In the genomic region with DNA sequence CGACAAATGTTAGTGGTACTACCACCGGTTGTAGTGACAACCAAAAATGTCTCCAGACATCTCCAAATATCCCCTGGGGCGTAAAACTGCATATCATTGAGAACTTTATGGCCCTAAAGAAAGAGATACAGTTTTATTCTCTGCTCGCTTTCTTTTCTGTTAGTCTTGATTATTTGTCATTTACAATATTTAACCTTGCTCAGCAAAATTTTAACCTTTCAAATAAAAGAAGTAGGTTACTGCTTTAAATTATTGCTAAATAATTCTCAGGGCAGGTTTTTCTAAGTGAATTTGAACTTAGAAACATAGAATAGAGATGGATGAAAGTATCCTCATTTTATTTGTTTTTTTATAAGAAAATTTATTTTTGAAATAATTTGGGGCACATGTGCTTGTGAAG, we compare ENCODE assay signal across 26 cellular contexts.
DNase-seq lines count a peak whose midpoint lies in the region; ATAC-seq, FAIRE-seq and TF ChIP-seq lines count a peak whose summit lies in the region.
"Had no signal": no experiment of that assay in that cellular context is flagged by ENCODE, and none has a peak within 500 bp of the region (broad histone marks: within the 10 kb centered on the region; RNA-seq: fewer than 3 reads in every experiment).

No MANE protein-coding gene starts in this region.

- TF ChIP-seq CTCF in HepG2 (CRISPR knock-in tag; IDR thresholded peaks at IDR 0.05) (no peak), right lobe of liver (IDR thresholded peaks at IDR 0.05) (no peak), IMR-90 (conservative IDR thresholded peaks at IDR 0.05; ENCODE audit: low read depth, low read length) (no peak), H1 (IDR thresholded peaks at IDR 0.05; ENCODE audit: control extremely low read depth in 1 of 3, insufficient read depth in 1 of 3, low read depth in 1 of 3, low read length in 3 of 3) (no peak)

- no peak overlapping the region for H2BK120ac ChIP-seq in IMR-90 (ENCODE audit: low read depth, low read length)
- no peak overlapping the region for H2BK120ac ChIP-seq in H1 (replicated peaks; ENCODE audit: low read depth, low read length)

- 98% methylated on average over 4 of the region's 4 CpGs for WGBS in HepG2 (ENCODE audit: low lambda C conversion rate)
- 92% methylated on average over 4 of the region's 4 CpGs for WGBS in right lobe of liver (ENCODE audit: insufficient coverage, low coverage, low lambda C conversion rate, missing lambda C conversion rate)
- no CpG with 5 or more reads among the region's 4 CpGs for WGBS in IMR-90 (ENCODE audit: extremely low coverage in 2 of 2, insufficient read length in 1 of 2), 2 experiments
- WGBS in H1 (ENCODE audit: extremely low coverage in 1 of 2, insufficient coverage in 1 of 2, insufficient read length in 1 of 2, insufficient replicate concordance in 2 of 2, low coverage in 1 of 2, low lambda C conversion rate in 2 of 2, missing lambda C conversion rate in 1 of 2), 2 experiments = 90% methylated on average over 4 of the region's 4 CpGs; no CpG with 5 or more reads in 1 of the 2 experiments

- DNase-seq in HepG2 (ENCODE audit: low spot score) = no peak
- DNase-seq in right lobe of liver = no peak
- DNase-seq in IMR-90 = no peak
- no peak for DNase-seq in H1 (ENCODE audit: low read depth in 1 of 2, low spot score in 2 of 2)
- peak; percentile 5 for DNase-seq in superior temporal gyrus (ENCODE audit: extremely low spot score)
- DNase-seq in COLO829 (ENCODE audit: low spot score) = no peak
- no peak for DNase-seq in T-helper 2 cell
- no peak for DNase-seq in HAP-1 (ENCODE audit: low spot score in 2 of 2)
- DNase-seq: ACHN; BE2C; C1 segment of cervical spinal cord; CD4-positive, alpha-beta memory T cell; CD4-positive, CD25-positive, alpha-beta regulatory T cell; COR-L47; DMS 273 treated with DMSO at 0.1 percent for 48 hours; DMS153; DMS53; DMS79; DND-41; EL; GDM1 had no signal

- H3K79me2 ChIP-seq in HepG2 (ENCODE audit: insufficient read depth, low read length) (no peaks in the 10 kb centered on the region), H1 (ENCODE audit: control insufficient read depth in 1 of 2, insufficient read depth in 2 of 2, low read length in 2 of 2) (no peaks in the 10 kb centered on the region)

- H4K8ac ChIP-seq in IMR-90 (ENCODE audit: low read depth in 2 of 2, low read length in 2 of 2) (no peak overlapping the region), H1 (ENCODE audit: extremely low read depth, insufficient read depth, low read length) (no peak overlapping the region)

- H4K20me1 ChIP-seq in HepG2 (ENCODE audit: insufficient read depth, low read length) = no peaks in the 10 kb centered on the region
- H4K20me1 ChIP-seq in IMR-90 (ENCODE audit: insufficient read depth, low read length) = peaks cover 5% of the 10 kb centered on the region
- H4K20me1 ChIP-seq in H1 (replicated peaks in 1 of 2; ENCODE audit: control insufficient read depth in 1 of 2, insufficient read depth in 2 of 2, low read length in 2 of 2) = no peaks in the 10 kb centered on the region
- H4K20me1 ChIP-seq: BLaER1 had no signal

- no peak overlapping the region for H2BK20ac ChIP-seq in IMR-90 (ENCODE audit: low read depth, low read length)
- no peak overlapping the region for H2BK20ac ChIP-seq in H1 (ENCODE audit: low read length)

- FAIRE-seq in HepG2 (lab: Jason Lieb, UNC) (no peak), H1 (lab: Jason Lieb, UNC) (no peak)
- FAIRE-seq: GM12878, GM12892, GM18507 had no signal

- H3K9ac ChIP-seq in HepG2 (ENCODE audit: insufficient read depth, low read depth, low read length) = no peak overlapping the region
- no peak overlapping the region for H3K9ac ChIP-seq in IMR-90 (ENCODE audit: low read depth, low read length)
- no peak overlapping the region for H3K9ac ChIP-seq in H1 (replicated peaks in 1 of 4; ENCODE audit: extremely low read depth in 1 of 4, low read depth in 3 of 4, low read length in 3 of 4)
- H3K9ac ChIP-seq: BLaER1 had no signal

- POLR2A ChIA-PET in HepG2 (lab: Yijun Ruan, JAX) = no interaction called here
- POLR2A ChIA-PET in IMR-90 (lab: Charles Lee; ENCODE audit: unreplicated experiment) = no interaction called here
- POLR2A ChIA-PET in H1 (lab: Charles Lee; ENCODE audit: partially characterized antibody) = no interaction called here

- dilution Hi-C loops in IMR-90 (cut with HindIII; ENCODE audit: low sequenced_read_pairs, unreplicated experiment) = no loop called here

- in situ Hi-C loops in HepG2 (cut with HindIII; ENCODE audit: extremely low pct_ligation_motif_present, low pct_unique_long_range_greater_than_20kb) = no loop called here
- in situ Hi-C loops in IMR-90 (cut with MboI; ENCODE audit: low sequenced_read_pairs) = no loop called here
- in situ Hi-C loops in HAP-1 (cut with MboI; ENCODE audit: low sequenced_read_pairs) = no loop called here

- H3K4me1 ChIP-seq in HepG2 (ENCODE audit: insufficient read depth, low read length) (no peaks in the 10 kb centered on the region), right lobe of liver (no peaks in the 10 kb centered on the region), IMR-90 (ENCODE audit: control insufficient read depth, insufficient read depth, low read length) (peaks cover 2% of the 10 kb centered on the region; the same call in 1 of the 2 replicates), H1 (replicated peaks in 1 of 4; ENCODE audit: control insufficient read depth in 3 of 4, insufficient read depth in 4 of 4, low read length in 3 of 4) (no peaks in the 10 kb centered on the region), HAP-1 (no peaks in the 10 kb centered on the region)
- H3K4me1 ChIP-seq: BLaER1 had no signal

- H2BK5ac ChIP-seq in IMR-90 (ENCODE audit: low read depth, low read length, poor library complexity, severe bottlenecking) = no peak overlapping the region
- no peak overlapping the region for H2BK5ac ChIP-seq in H1 (ENCODE audit: low read depth, low read length)

- H2AK9ac ChIP-seq in IMR-90 (replicated peaks; ENCODE audit: low read depth, low read length, poor library complexity) = no peak overlapping the region

- no peak overlapping the region for H2BK12ac ChIP-seq in H1 (ENCODE audit: low read depth, low read length)

- CTCF ChIA-PET in HepG2 (lab: Yijun Ruan, JAX; ENCODE audit: low intra/inter-chr PET ratio, low total read pairs) (no interaction called here), IMR-90 (lab: Yijun Ruan, JAX) (no interaction called here), H1 (lab: Charles Lee; ENCODE audit: partially characterized antibody) (no interaction called here)

- H3K18ac ChIP-seq in IMR-90 (ENCODE audit: low read depth, low read length) = no peak overlapping the region
- no peak overlapping the region for H3K18ac ChIP-seq in H1 (ENCODE audit: extremely low read depth, low read length)

- H3K23me2 ChIP-seq in H1 (ENCODE audit: low read depth, low read length) = no peaks in the 10 kb centered on the region

- no peak overlapping the region for H3K4ac ChIP-seq in IMR-90 (ENCODE audit: low read depth, low read length)
- no peak overlapping the region for H3K4ac ChIP-seq in H1 (replicated peaks; ENCODE audit: insufficient read length, low read depth, low read length)

- H3K4me3 ChIP-seq in HepG2 (replicated peaks in 1 of 3; ENCODE audit: insufficient read depth in 1 of 3, low read depth in 2 of 3, low read length in 3 of 3) = no peak overlapping the region
- no peak overlapping the region for H3K4me3 ChIP-seq in right lobe of liver
- H3K4me3 ChIP-seq in IMR-90 (ENCODE audit: insufficient read depth, low read depth, low read length) = no peak overlapping the region
- H3K4me3 ChIP-seq in H1 (ENCODE audit: extremely low read depth in 1 of 4, insufficient read depth in 2 of 4, low read depth in 3 of 4, low read length in 4 of 4) = no peak overlapping the region
- no peak overlapping the region for H3K4me3 ChIP-seq in HAP-1
- H3K4me3 ChIP-seq: BLaER1, GM12878 had no signal

- H3K27ac ChIP-seq in HepG2 (ENCODE audit: extremely low read length, insufficient read depth, low read length) (no peak overlapping the region), right lobe of liver (no peak overlapping the region), IMR-90 (ENCODE audit: insufficient read depth, low read length) (no peak overlapping the region), H1 (ENCODE audit: low read depth, low read length) (no peak overlapping the region)
- H3K27ac ChIP-seq: 22Rv1, BLaER1 had no signal

- no peak overlapping the region for H3K23ac ChIP-seq in IMR-90 (ENCODE audit: low read depth, low read length)
- H3K23ac ChIP-seq in H1 (ENCODE audit: insufficient read length) = no peak overlapping the region

- ATAC-seq in HepG2 (no peak), right lobe of liver (no peak), IMR-90 (ENCODE audit: low read depth) (no peak)
- ATAC-seq: GM12878 had no signal

- no peak overlapping the region for H4K91ac ChIP-seq in IMR-90 (ENCODE audit: insufficient read depth, low read depth, low read length)
- no peak overlapping the region for H4K91ac ChIP-seq in H1 (replicated peaks; ENCODE audit: insufficient read length, low read length)

- BruUV-seq in HepG2 (replicated peaks; lab: Mats Ljungman, UMichigan) (no TSS peak), IMR-90 (replicated peaks; lab: Mats Ljungman, UMichigan) (no TSS peak)

- H2AK5ac ChIP-seq in IMR-90 (ENCODE audit: low read depth, low read length) (no peak overlapping the region), H1 (ENCODE audit: low read depth, low read length) (no peak overlapping the region)

- H3K27me3 ChIP-seq in HepG2 (ENCODE audit: control insufficient read depth in 1 of 2, insufficient read depth in 2 of 2, low read length in 2 of 2) (no peaks in the 10 kb centered on the region), right lobe of liver (no peaks in the 10 kb centered on the region), IMR-90 (ENCODE audit: control insufficient read depth, insufficient read depth, low read length) (no peaks in the 10 kb centered on the region), H1 (replicated peaks in 1 of 4; ENCODE audit: control insufficient read depth in 3 of 4, extremely low read depth in 1 of 4, insufficient read depth in 3 of 4, low read length in 3 of 4) (no peaks in the 10 kb centered on the region), HAP-1 (ENCODE audit: low read depth) (no peaks in the 10 kb centered on the region)
- H3K27me3 ChIP-seq: BE2C, BLaER1 had no signal

- no peak overlapping the region for H2AFZ ChIP-seq in HepG2 (ENCODE audit: low read length)
- H2AFZ ChIP-seq in IMR-90 (replicated peaks; ENCODE audit: low read length, poor library complexity) = no peak overlapping the region
- no peak overlapping the region for H2AFZ ChIP-seq in H1 (ENCODE audit: low read length)

- intact Hi-C loops in HepG2 (cut with micrococcal nuclease; ENCODE audit: unreplicated experiment) = no loop called here
- intact Hi-C loops in right lobe of liver (cut with DNase I) = no loop called here
- intact Hi-C loops in IMR-90 (cut with micrococcal nuclease) = loop anchor here (5.0 kb wide), 1 partner anchor 33 kb away; no protein-coding TSS in a partner anchor

- H3K14ac ChIP-seq in IMR-90 (replicated peaks; ENCODE audit: low read depth, low read length) (no peak overlapping the region), H1 (ENCODE audit: insufficient read length) (no peak overlapping the region)

- H2BK15ac ChIP-seq in IMR-90 (ENCODE audit: low read depth, low read length) = no peak overlapping the region
- no peak overlapping the region for H2BK15ac ChIP-seq in H1 (ENCODE audit: low read length)

- H3K9me1 ChIP-seq in IMR-90 (ENCODE audit: insufficient read depth, low read length) = no peaks in the 10 kb centered on the region; the same call in 1 of the 2 replicates

- H4K5ac ChIP-seq in IMR-90 (ENCODE audit: low read depth, low read length) = no peak overlapping the region
- H4K5ac ChIP-seq in H1 (ENCODE audit: insufficient read length, low read depth, low read length) = no peak overlapping the region

- H3K9me3 ChIP-seq in HepG2 (ENCODE audit: low read length) = no peaks in the 10 kb centered on the region
- no peaks in the 10 kb centered on the region for H3K9me3 ChIP-seq in right lobe of liver
- H3K9me3 ChIP-seq in IMR-90 (ENCODE audit: control insufficient read depth, insufficient read depth, low read length) = no peaks in the 10 kb centered on the region
- peaks cover 0 to 7% of the 10 kb centered on the region in 2 experiments; a peak in 1 of 4 replicates for H3K9me3 ChIP-seq in H1 (ENCODE audit: insufficient read depth in 2 of 2, low read depth in 1 of 2, low read length in 1 of 2)
- no peaks in the 10 kb centered on the region for H3K9me3 ChIP-seq in HAP-1

- no peak overlapping the region for H3K56ac ChIP-seq in IMR-90 (ENCODE audit: extremely low read depth, insufficient read depth, low read length)
- H3K56ac ChIP-seq in H1 (replicated peaks; ENCODE audit: insufficient read length, low read depth, low read length) = no peak overlapping the region

- H3K36me3 ChIP-seq in HepG2 (replicated peaks in 1 of 2; ENCODE audit: control insufficient read depth in 1 of 2, insufficient read depth in 2 of 2, low read length in 2 of 2) (no peaks in the 10 kb centered on the region), right lobe of liver (no peaks in the 10 kb centered on the region), IMR-90 (ENCODE audit: control insufficient read depth, insufficient read depth, low read length) (no peaks in the 10 kb centered on the region), H1 (ENCODE audit: control insufficient read depth in 2 of 4, insufficient read depth in 4 of 4, low read length in 3 of 4) (peaks cover 0 to 2% (median 0%) of the 10 kb centered on the region in 4 experiments; a peak in 1 of 8 replicates), HAP-1 (replicated peaks) (no peaks in the 10 kb centered on the region)
- H3K36me3 ChIP-seq: BE2C had no signal

- TF ChIP-seq EP300 in HepG2 (IDR thresholded peaks at IDR 0.05; ENCODE audit: low read depth in 2 of 2, low read length in 2 of 2) = no peak
- TF ChIP-seq EP300 in HepG2 (CRISPR knock-in tag; IDR thresholded peaks at IDR 0.05; ENCODE audit: borderline replicate concordance) = no peak
- no peak for TF ChIP-seq EP300 in H1 (IDR thresholded peaks at IDR 0.05; ENCODE audit: borderline replicate concordance in 1 of 2, low read depth in 2 of 2, low read length in 2 of 2)

- H3K79me1 ChIP-seq in IMR-90 (ENCODE audit: low read depth in 1 of 2, low read length in 2 of 2) (peaks cover 8 to 41% of the 10 kb centered on the region in 2 experiments), H1 (ENCODE audit: low read depth, low read length) (peaks cover 2% of the 10 kb centered on the region; the same call in 1 of the 2 replicates)

- no peak overlapping the region for H3K4me2 ChIP-seq in HepG2 (ENCODE audit: low read depth, low read length)
- no peak overlapping the region for H3K4me2 ChIP-seq in IMR-90 (ENCODE audit: low read depth, low read length)
- no peak overlapping the region for H3K4me2 ChIP-seq in H1 (ENCODE audit: insufficient read depth in 1 of 2, low read depth in 2 of 2, low read length in 2 of 2)
- H3K4me2 ChIP-seq: BLaER1 had no signal

- TF ChIP-seq POLR2A in HepG2 (IDR thresholded peaks at IDR 0.05; ENCODE audit: insufficient read depth in 1 of 2, low read depth in 2 of 2, low read length in 2 of 2) (no peak), right lobe of liver (IDR thresholded peaks at IDR 0.05) (no peak), IMR-90 (IDR thresholded peaks at IDR 0.05; ENCODE audit: low read depth, low read length) (no peak), H1 (IDR thresholded peaks at IDR 0.05; ENCODE audit: control extremely low read depth in 1 of 2, low read depth in 2 of 2, low read length in 2 of 2) (no peak)

- TF ChIP-seq RAD21 in HepG2 (CRISPR knock-in tag; IDR thresholded peaks at IDR 0.05) (no peak), IMR-90 (IDR thresholded peaks at IDR 0.05; ENCODE audit: low read length) (no peak), H1 (IDR thresholded peaks at IDR 0.05 in 1 of 2, conservative IDR thresholded peaks at IDR 0.05 in 1 of 2; ENCODE audit: low read depth in 2 of 2, low read length in 2 of 2) (no peak)

Comparison
In these comparisons a context has a peak if more than half of its experiments do, and no peak if none do; other contexts are left out.
1. Of the 41 proteins assayed by ChIP-seq in both HepG2 and H1: peak only in HepG2: none; only in H1: none; in both: MAFK; in neither: 40.